In the genomic region with DNA sequence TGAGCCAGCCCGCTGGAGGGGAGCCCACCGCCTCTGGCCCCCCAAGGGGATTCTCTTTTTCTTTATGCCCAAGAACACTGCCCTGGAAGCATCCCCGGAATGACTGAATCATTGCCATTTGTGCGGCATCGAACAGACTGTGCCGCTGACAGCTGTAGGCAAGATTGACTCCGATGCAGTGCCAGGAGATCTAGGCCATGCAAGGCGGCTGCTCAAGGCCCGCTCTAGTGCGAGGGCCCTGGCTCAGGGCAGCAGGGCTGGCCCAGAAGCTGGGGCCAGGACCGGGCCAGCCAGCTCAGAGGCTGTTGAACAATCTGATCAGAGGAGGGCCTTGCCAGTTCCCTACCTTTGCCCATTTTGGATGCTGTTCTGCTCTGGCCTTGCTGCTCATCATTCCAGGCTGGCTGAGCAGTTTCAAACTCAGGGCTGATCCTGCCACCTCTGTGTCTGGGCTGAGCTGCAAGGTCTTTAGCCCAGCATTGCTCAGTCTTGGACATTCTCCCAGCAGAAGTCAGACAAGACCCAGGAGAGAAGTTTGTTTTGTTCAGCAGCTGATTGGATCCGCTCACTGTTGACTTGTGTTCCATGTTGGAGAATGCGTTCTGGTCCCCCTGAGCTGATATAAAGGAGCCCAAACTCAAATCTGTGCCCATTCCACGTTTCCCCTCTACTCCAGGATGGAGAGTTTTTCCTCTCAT, we compare ENCODE assay signal across 24 cellular contexts.
A peak's percentile ranks its signal among the peaks of the same experiment; 100 is the strongest.
DNase-seq lines count a peak whose midpoint lies in the region; ATAC-seq and TF ChIP-seq lines count a peak whose summit lies in the region.
"Had no signal": no experiment of that assay in that cellular context is flagged by ENCODE, and none has a peak within 500 bp of the region (broad histone marks: within the 10 kb centered on the region; RNA-seq: fewer than 3 reads in every experiment).

No MANE protein-coding gene starts in this region.

- H3K4me1 ChIP-seq in BLaER1 (peaks cover 36% of the 10 kb centered on the region), GM23248 (ENCODE audit: insufficient read depth) (peaks cover 10% of the 10 kb centered on the region), sigmoid colon (no peaks in the 10 kb centered on the region)
- H3K4me1 ChIP-seq: heart right ventricle, stomach, tibial nerve had no signal

- 67 to 73% methylated on average over 13 to 14 of the region's 14 CpGs for WGBS in GM23248 (ENCODE audit: low coverage in 1 of 2, low lambda C conversion rate in 2 of 2, missing lambda C conversion rate in 2 of 2), 2 experiments
- WGBS in sigmoid colon, 2 donors, result 95 to 96% methylated on average over 14 of the region's 14 CpGs

- H3K4me2 ChIP-seq in BLaER1 (peak overlapping the region; percentile 65), GM23248 (ENCODE audit: unreplicated experiment) (no peak overlapping the region)
- H3K4me2 ChIP-seq: GM23338 had no signal

- H3K4me3 ChIP-seq in BLaER1, result no peak overlapping the region
- H3K4me3 ChIP-seq in GM23248, result no peak overlapping the region
- no peak overlapping the region for H3K4me3 ChIP-seq in sigmoid colon
- H3K4me3 ChIP-seq: GM23338, heart right ventricle, stomach, tibial nerve had no signal

- H3K9me3 ChIP-seq in BLaER1 (peaks cover 10% of the 10 kb centered on the region), GM23248 (ENCODE audit: low read depth) (no peaks in the 10 kb centered on the region), sigmoid colon (no peaks in the 10 kb centered on the region)
- H3K9me3 ChIP-seq: stomach had no signal

- no peaks in the 10 kb centered on the region for H4K20me1 ChIP-seq in BLaER1
- no peaks in the 10 kb centered on the region for H4K20me1 ChIP-seq in GM23248 (ENCODE audit: insufficient read depth)

- no peak for ATAC-seq in HG03571 (IDR thresholded peaks at IDR 0.05; ENCODE audit: unreplicated experiment)
- ATAC-seq: GM23338, Panc1 had no signal

- TF ChIP-seq CTCF in sigmoid colon (IDR thresholded peaks at IDR 0.05), result no peak

- H3K27me3 ChIP-seq in BLaER1 (no peaks in the 10 kb centered on the region), GM23248 (replicated peaks; ENCODE audit: insufficient read depth) (no peaks in the 10 kb centered on the region), sigmoid colon (no peaks in the 10 kb centered on the region)
- H3K27me3 ChIP-seq: heart right ventricle, stomach, tibial nerve had no signal

- H3K27ac ChIP-seq in BLaER1, result no peak overlapping the region
- H3K27ac ChIP-seq in GM23248, result no peak overlapping the region
- no peak overlapping the region for H3K27ac ChIP-seq in sigmoid colon
- H3K27ac ChIP-seq: heart right ventricle, HL-60, stomach, tibial nerve had no signal

- TF ChIP-seq EP300 in sigmoid colon (IDR thresholded peaks at IDR 0.05), result no peak

- in situ Hi-C loops in GM23248 (cut with MboI), result no loop called here

- no peaks in the 10 kb centered on the region for H3K79me2 ChIP-seq in GM23248 (ENCODE audit: insufficient read depth)

- H3K9me2 ChIP-seq in GM23248 (ENCODE audit: insufficient read depth), result no peaks in the 10 kb centered on the region

- H3K36me3 ChIP-seq in BLaER1 (peaks cover 12% of the 10 kb centered on the region; the same call in 1 of the 2 replicates), GM23248 (ENCODE audit: low read depth) (no peaks in the 10 kb centered on the region), sigmoid colon (no peaks in the 10 kb centered on the region)
- H3K36me3 ChIP-seq: heart right ventricle, stomach, tibial nerve had no signal

- peak; percentile 6 for DNase-seq in GM23248
- DNase-seq in globus pallidus (ENCODE audit: low spot score), result peak; percentile 31
- DNase-seq in putamen (ENCODE audit: low spot score), result peak; percentile 13
- no peak for DNase-seq in sigmoid colon
- DNase-seq in NCI-H345 treated with DMSO at 0.1 percent for 48 hours (lab: John Stamatoyannopoulos, UW; ENCODE audit: unreplicated experiment), result no peak
- DNase-seq: activated CD4-positive, alpha-beta T cell treated with anti-CD3 and anti-CD28 coated beads, Interleukin-2, amount 10 ng/mL, durations not matched to agents 7 days and 5 days; activated gamma-delta T cell treated with Interleukin-2 at 50 U/mL for 16 hours; activated T-cell treated with anti-CD3 and anti-CD28 coated beads, Interleukin-2, amount 50 U/mL, for 24 hours; effector CD4-positive, alpha-beta T cell; heart right ventricle; Karpas-422; NCI-H1436 treated with DMSO at 0.1 percent for 48 hours; NCI-H524; SHP77; stimulated activated CD4-positive, alpha-beta T cell treated with anti-CD3 and anti-CD28 coated beads, Interleukin-2, amount 100 ng/mL, for 24 hours; stomach; SW 1271; T1000 had no signal

- intact Hi-C loops in sigmoid colon (cut with DNase I), result no loop called here

- H3K9ac ChIP-seq in BLaER1 (no peak overlapping the region), GM23248 (no peak overlapping the region)

- H2AFZ ChIP-seq in GM23248, result no peak overlapping the region
- H2AFZ ChIP-seq: GM23338 had no signal

- no peaks in the 10 kb centered on the region for H3F3A ChIP-seq in GM23248 (ENCODE audit: insufficient read depth)

- TF ChIP-seq POLR2A in sigmoid colon (IDR thresholded peaks at IDR 0.05), result no peak

Comparison
In these comparisons a context has a peak if more than half of its experiments do, and no peak if none do; other contexts are left out.
1. DNase-seq: peak in GM23248 (single experiment), globus pallidus (single experiment) and putamen (single experiment); none in sigmoid colon (single experiment) and NCI-H345 treated with DMSO at 0.1 percent for 48 hours (single experiment).